In the genomic region with DNA sequence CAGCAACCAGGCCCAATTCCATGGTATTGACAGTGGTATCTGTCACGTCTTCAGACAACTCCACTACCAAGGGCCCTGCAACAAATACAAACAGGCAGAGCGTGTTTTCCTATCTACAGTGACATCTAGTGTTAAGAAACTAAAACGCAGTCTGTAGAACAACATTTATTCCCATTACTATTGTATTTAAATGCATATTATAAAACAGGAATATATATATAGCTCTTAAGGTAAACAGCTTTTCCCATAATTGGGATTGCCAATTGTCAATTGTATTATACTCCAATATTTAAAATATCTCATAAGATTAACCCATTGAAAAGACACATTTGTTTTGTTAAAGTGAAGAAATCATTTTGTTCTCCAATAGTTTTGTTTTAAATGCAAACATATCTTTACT, we compare ENCODE assay signal across 8 cellular contexts.
A peak's percentile ranks its signal among the peaks of the same experiment; 100 is the strongest.
DNase-seq lines count a peak whose midpoint lies in the region; ATAC-seq and TF ChIP-seq lines count a peak whose summit lies in the region.

No MANE protein-coding gene starts in this region.

- H3K9ac ChIP-seq in NT2/D1 (ENCODE audit: insufficient read length, low read depth): no peak overlapping the region

- H3K9me3 ChIP-seq in NT2/D1 (ENCODE audit: insufficient read depth, low read length): no peaks in the 10 kb centered on the region

- no peak overlapping the region for H3K4me3 ChIP-seq in NT2/D1 (ENCODE audit: insufficient read length, low read depth)

- TF ChIP-seq POLR2A in GM18505 (IDR thresholded peaks at IDR 0.05; ENCODE audit: borderline replicate concordance, extremely low read depth, insufficient read depth, insufficient read length): no peak

- no peaks in the 10 kb centered on the region for H3K27me3 ChIP-seq in NT2/D1 (ENCODE audit: insufficient read depth, insufficient read length)

- no peaks in the 10 kb centered on the region for H3K36me3 ChIP-seq in NT2/D1 (ENCODE audit: insufficient read depth, insufficient read length, low read length)

- DNase-seq in AG08395 (ENCODE audit: low spot score): peak; percentile 54
- DNase-seq in HS-5 (ENCODE audit: low read depth): peak; percentile 22
- DNase-seq in NT2/D1 (ENCODE audit: low read depth, low spot score): peak; percentile 13
- DNase-seq in dermis blood vessel endothelial cell: peak; percentile 68
- DNase-seq in lung microvascular endothelial cell (ENCODE audit: low read depth in 2 of 2): peak; percentile 61 to 64
- no peak for DNase-seq in amniotic stem cell (lab: John Stamatoyannopoulos, UW)
- no peak for DNase-seq in nucleus accumbens (lab: John Stamatoyannopoulos, UW)

- H3K4me1 ChIP-seq in NT2/D1 (ENCODE audit: insufficient read depth, insufficient read length): no peaks in the 10 kb centered on the region

- ATAC-seq in GM18505 (IDR thresholded peaks at IDR 0.05; ENCODE audit: unreplicated experiment): peak; percentile 55

Comparison
In these comparisons a context has a peak if more than half of its experiments do, and no peak if none do; other contexts are left out.
1. DNase-seq: peak in AG08395 (single experiment), HS-5 (single experiment), NT2/D1 (single experiment), dermis blood vessel endothelial cell (single experiment) and lung microvascular endothelial cell (2 of 2); none in amniotic stem cell (single experiment) and nucleus accumbens (0 of 56).